Comparison of ENCODE assay signal across 22 cellular contexts in the genomic region with DNA sequence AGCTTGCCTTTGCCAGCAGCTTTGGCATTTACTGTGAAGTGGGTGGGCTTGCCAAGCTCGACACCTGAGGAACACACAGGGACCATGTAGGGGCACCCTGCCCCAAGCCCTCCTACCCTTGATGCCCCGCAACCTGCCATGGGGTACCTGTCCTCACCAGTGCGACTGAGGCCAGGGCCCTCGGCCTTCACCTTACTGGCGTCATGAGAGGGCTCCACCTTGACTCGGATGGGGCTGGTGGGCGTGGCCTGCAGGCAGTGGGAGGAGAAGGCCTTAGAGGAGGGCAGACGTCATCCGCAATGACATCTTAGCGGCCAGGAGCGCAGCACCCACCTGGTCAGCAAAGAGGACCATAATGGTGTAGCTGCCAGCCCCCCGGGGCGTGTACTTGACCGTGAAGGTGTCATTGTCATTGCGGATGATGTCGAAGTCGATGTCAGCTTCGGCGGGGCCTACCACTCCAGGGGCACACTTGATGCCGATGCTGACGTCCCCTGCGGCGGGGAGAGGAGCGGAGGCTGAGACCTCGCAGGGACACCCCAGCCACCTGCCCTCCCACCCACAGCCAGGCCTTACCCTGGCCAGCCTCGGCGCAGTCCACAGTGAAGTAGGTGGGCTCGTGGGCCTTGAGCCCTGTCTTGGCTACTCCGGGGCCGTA. TPM values are rescaled to one million over a fixed set of nuclear protein-coding genes. Genes with fewer than 3 reads are reported as not detected.
DNase-seq lines count a peak whose midpoint lies in the region; FAIRE-seq and TF ChIP-seq lines count a peak whose summit lies in the region.
"Had no signal": no experiment of that assay in that cellular context is flagged by ENCODE, and none has a peak within 500 bp of the region (broad histone marks: within the 10 kb centered on the region; RNA-seq: fewer than 3 reads in every experiment).

No MANE protein-coding gene starts in this region.

- peak overlapping the region; percentile 16 for H3K27ac ChIP-seq in left ventricle myocardium inferior (replicated peaks)
- peak overlapping the region in 1 of 2 donors; percentile 53 for H3K27ac ChIP-seq in right atrium auricular region
- H3K27ac ChIP-seq in uterus = peak overlapping the region; percentile 30 to 44
- H3K27ac ChIP-seq: HL-60 had no signal

- H3K4me3 ChIP-seq in left ventricle myocardium inferior (no peak overlapping the region), right atrium auricular region (no peak overlapping the region), uterus (no peak overlapping the region)
- H3K4me3 ChIP-seq: adrenal gland, breast epithelium, heart right ventricle, mucosa of descending colon, spleen had no signal

- intact Hi-C loops in left ventricle myocardium inferior (cut with micrococcal nuclease) (no loop called here), uterus (cut with DNase I; ENCODE audit: low total_unique reads) (no loop called here)

- peaks cover 33% of the 10 kb centered on the region for H3K4me1 Mint-ChIP-seq in chondrocyte (ENCODE audit: low read depth)

- peak overlapping the region; percentile 45 for H3K27ac Mint-ChIP-seq in chondrocyte (ENCODE audit: unreplicated experiment)
- H3K27ac Mint-ChIP-seq: dendritic cell treated with granulocyte-macrophage colony-stimulating factor and Interleukin-4, amounts not matched to agents 40 ng/mL and 50 ng/mL, for 4 days had no signal

- H3K4me3 Mint-ChIP-seq in chondrocyte (ENCODE audit: unreplicated experiment) = no peak overlapping the region
- H3K4me3 Mint-ChIP-seq: dendritic cell treated with granulocyte-macrophage colony-stimulating factor and Interleukin-4, amounts not matched to agents 40 ng/mL and 50 ng/mL, for 4 days; stimulated activated naive CD8-positive, alpha-beta T cell treated with anti-CD3 and anti-CD28 coated beads, Interleukin-15, amount 100 ng/mL, for 72 hours had no signal

- H3K9me3 ChIP-seq in left ventricle myocardium inferior (replicated peaks) = no peaks in the 10 kb centered on the region
- H3K9me3 ChIP-seq in right atrium auricular region = no peaks in the 10 kb centered on the region
- no peaks in the 10 kb centered on the region for H3K9me3 ChIP-seq in uterus
- H3K9me3 ChIP-seq: adrenal gland, BE2C, breast epithelium, heart right ventricle, mucosa of descending colon, spleen had no signal

- H3K9me3 Mint-ChIP-seq in chondrocyte (ENCODE audit: low read depth) = no peaks in the 10 kb centered on the region
- H3K9me3 Mint-ChIP-seq: dendritic cell treated with granulocyte-macrophage colony-stimulating factor and Interleukin-4, amounts not matched to agents 40 ng/mL and 50 ng/mL, for 4 days; stimulated activated naive CD8-positive, alpha-beta T cell treated with anti-CD3 and anti-CD28 coated beads, Interleukin-15, amount 100 ng/mL, for 72 hours had no signal

- FAIRE-seq in RCC 7860 (lab: Jason Lieb, UNC) = no peak
- FAIRE-seq: D721Med, endothelial cell of umbilical vein had no signal

- H3K4me1 ChIP-seq in left ventricle myocardium inferior (peaks cover 45% of the 10 kb centered on the region), right atrium auricular region (peaks cover 0 to 30% of the 10 kb centered on the region in 2 donors), uterus (no peaks in the 10 kb centered on the region)
- H3K4me1 ChIP-seq: adrenal gland, BE2C, breast epithelium had no signal

- peaks cover 22% of the 10 kb centered on the region for H3K36me3 Mint-ChIP-seq in chondrocyte (ENCODE audit: low read depth)

- TF ChIP-seq POLR2A in uterus (IDR thresholded peaks at IDR 0.05) = no peak

- H3K27me3 ChIP-seq in left ventricle myocardium inferior (ENCODE audit: low read depth) (no peaks in the 10 kb centered on the region), right atrium auricular region (no peaks in the 10 kb centered on the region), uterus (no peaks in the 10 kb centered on the region)
- H3K27me3 ChIP-seq: adrenal gland, BE2C, heart right ventricle, spleen had no signal

- H3K36me3 ChIP-seq in left ventricle myocardium inferior (peaks cover 96% of the 10 kb centered on the region), right atrium auricular region (peaks cover 96% of the 10 kb centered on the region), uterus (no peaks in the 10 kb centered on the region)
- H3K36me3 ChIP-seq: breast epithelium had no signal

- no peak for TF ChIP-seq CTCF in left ventricle myocardium inferior (IDR thresholded peaks at IDR 0.05; ENCODE audit: borderline replicate concordance)
- no peak for TF ChIP-seq CTCF in right atrium auricular region (IDR thresholded peaks at IDR 0.05)
- no peak for TF ChIP-seq CTCF in chondrocyte (IDR thresholded peaks at IDR 0.05)
- no peak for TF ChIP-seq CTCF in uterus (IDR thresholded peaks at IDR 0.05)

- DNase-seq in left ventricle myocardium inferior (no peak), right atrium auricular region (ENCODE audit: low spot score) (no peak), chondrocyte (ENCODE audit: low spot score) (no peak), uterus (no peak), NAMALWA (ENCODE audit: low spot score) (no peak), RCC 7860 (ENCODE audit: low spot score) (no peak)
- DNase-seq: activated CD8-positive, alpha-beta memory T cell treated with anti-CD3 and anti-CD28 coated beads, Interleukin-2, amount 50 U/mL, for 48 hours; activated gamma-delta T cell; adrenal gland; BE2C; heart right ventricle; mucosa of descending colon; NCI-H1417 treated with DMSO at 0.1 percent for 48 hours; NCI-H2107; spleen; stimulated activated CD4-positive, alpha-beta T cell treated with anti-CD3 and anti-CD28 coated beads, Interleukin-4, amount 100 ng/mL, for 24 hours; stimulated activated naive CD8-positive, alpha-beta T cell treated with anti-CD3 and anti-CD28 coated beads, Interleukin-15, amount 100 ng/mL, for 72 hours had no signal

- no peaks in the 10 kb centered on the region for H3K27me3 Mint-ChIP-seq in chondrocyte (ENCODE audit: low read depth)
- H3K27me3 Mint-ChIP-seq: dendritic cell treated with granulocyte-macrophage colony-stimulating factor and Interleukin-4, amounts not matched to agents 40 ng/mL and 50 ng/mL, for 4 days; stimulated activated naive CD8-positive, alpha-beta T cell treated with anti-CD3 and anti-CD28 coated beads, Interleukin-15, amount 100 ng/mL, for 72 hours had no signal

RNA-seq across cellular contexts. Expression of a gene that starts 12.2 kb away (rescaled TPM):
- total RNA-seq in left ventricle myocardium inferior (225 TPM), right atrium auricular region (100 to 1,000 TPM; 263 to 419 TPM), chondrocyte (1,923 to 4,327 TPM (median 4,325 TPM) in 3 replicates), uterus (1,000 to 10,000 TPM; 1,067 to 4,271 (median 2,911) TPM)

RNA-seq across cellular contexts. Expression of a gene that starts 16.9 kb away (rescaled TPM):
- 55.6 TPM for total RNA-seq in left ventricle myocardium inferior
- 10 to 100 TPM; 41.5 to 47.0 TPM for total RNA-seq in right atrium auricular region
- 66.3 to 81.7 TPM (median 81.1 TPM) in 3 replicates for total RNA-seq in chondrocyte
- total RNA-seq in uterus = 100 to 1,000 TPM in 1 of 4 donors, 10 to 100 TPM in 3; 13.6 to 118 (median 44.4) TPM

RNA-seq across cellular contexts. Expression of a gene that starts 36.0 kb away (rescaled TPM):
- total RNA-seq in left ventricle myocardium inferior (1,850 TPM), right atrium auricular region (1,000 to 10,000 TPM; 1,667 to 4,587 TPM), chondrocyte (1,847 to 2,160 TPM (median 2,120 TPM) in 3 replicates), uterus (1,000 to 10,000 TPM; 2,407 to 9,172 (median 4,014) TPM)

RNA-seq across cellular contexts. Expression of a gene that starts 46.8 kb away (rescaled TPM):
- total RNA-seq in left ventricle myocardium inferior (56.3 TPM), right atrium auricular region (10 to 100 TPM; 74.4 to 84.0 TPM), chondrocyte (39.4 to 44.5 TPM (median 40.8 TPM) in 3 replicates), uterus (10 to 100 TPM; 10.2 to 31.8 (median 21.2) TPM)

RNA-seq across cellular contexts. Expression of a gene that starts 49.1 kb away (rescaled TPM):
- 39.8 TPM for total RNA-seq in left ventricle myocardium inferior
- total RNA-seq in right atrium auricular region = 10 to 100 TPM; 24.8 to 28.9 TPM
- 33.4 to 39.1 TPM (median 38.7 TPM) in 3 replicates for total RNA-seq in chondrocyte
- 10 to 100 TPM; 15.3 to 62.3 (median 20.5) TPM for total RNA-seq in uterus
